In genomic region chr15:41568350-41569017, GRCh38 we compare ENCODE assay signal across 1 cellular context.
TF ChIP-seq lines count a peak whose summit lies in the region.

No MANE protein-coding gene starts in this region.

TF ChIP-seq in HepG2, 621 proteins besides CTCF, POLR2A, EP300 and RAD21 (continued from another document and continues in another):
- TF ChIP-seq ATF2 (CRISPR knock-in tag; IDR thresholded peaks at IDR 0.05) (no peak), NCOA1 (CRISPR knock-in tag; IDR thresholded peaks at IDR 0.05) (peak; percentile 63; the same call in 1 of the 2 replicates), ZNF333 (CRISPR knock-in tag; IDR thresholded peaks at IDR 0.05; ENCODE audit: borderline replicate concordance) (no peak), SYNCRIP (IDR thresholded peaks at IDR 0.05; ENCODE audit: insufficient read depth, low read depth, low read length) (no peak), ZNF614 (CRISPR knock-in tag; IDR thresholded peaks at IDR 0.05; ENCODE audit: borderline replicate concordance) (peak; percentile 72; the same call in 1 of the 2 replicates), PAXIP1 (CRISPR knock-in tag; conservative IDR thresholded peaks at IDR 0.05) (peak; percentile 98), ZSCAN9 (CRISPR knock-in tag; IDR thresholded peaks at IDR 0.05; ENCODE audit: borderline replicate concordance) (no peak), ZFY (CRISPR knock-in tag; IDR thresholded peaks at IDR 0.05) (peak; percentile 41; the same call in 1 of the 2 replicates), ZNF329 (CRISPR knock-in tag; IDR thresholded peaks at IDR 0.05; ENCODE audit: low read depth) (peak; percentile 50; the same call in 1 of the 2 replicates), ZNF264 (CRISPR knock-in tag; IDR thresholded peaks at IDR 0.05) (peak; percentile 64; the same call in 1 of the 2 replicates), ZFP36L2 (CRISPR knock-in tag; IDR thresholded peaks at IDR 0.05) (no peak), HHEX (CRISPR knock-in tag; IDR thresholded peaks at IDR 0.05) (0 out of 2 replicates have a peak, but pooled peaks have one; percentile 3), ZNF792 (CRISPR knock-in tag; IDR thresholded peaks at IDR 0.05) (peak; percentile 82), ZSCAN31 (CRISPR knock-in tag; IDR thresholded peaks at IDR 0.05; ENCODE audit: low read depth) (peak; percentile 73; the same call in 1 of the 2 replicates), ZNF83 (CRISPR knock-in tag; IDR thresholded peaks at IDR 0.05; ENCODE audit: borderline replicate concordance) (no peak), ZNF607 (CRISPR knock-in tag; IDR thresholded peaks at IDR 0.05; ENCODE audit: borderline replicate concordance) (no peak), KDM6A (CRISPR knock-in tag; IDR thresholded peaks at IDR 0.05; ENCODE audit: low read depth) (peak; percentile 99), SRSF4 (IDR thresholded peaks at IDR 0.05; ENCODE audit: low read depth, low read length, poor library complexity, severe bottlenecking) (no peak), SIX4 (CRISPR knock-in tag; IDR thresholded peaks at IDR 0.05) (no peak), SIX1 (CRISPR knock-in tag; IDR thresholded peaks at IDR 0.05; ENCODE audit: borderline replicate concordance) (peak; percentile 70; the same call in 1 of the 2 replicates), ZNF138 (CRISPR knock-in tag; IDR thresholded peaks at IDR 0.05; ENCODE audit: low read depth) (no peak), ZNF20 (CRISPR knock-in tag; IDR thresholded peaks at IDR 0.05) (no peak), ELF1 (CRISPR knock-in tag; IDR thresholded peaks at IDR 0.05) (peak; percentile 42; the same call in 1 of the 2 replicates), ZNF354B (CRISPR knock-in tag; IDR thresholded peaks at IDR 0.05) (no peak), POGK (CRISPR knock-in tag; conservative IDR thresholded peaks at IDR 0.05) (0 out of 2 replicates have a peak, but pooled peaks have one; percentile 54), E2F5 (CRISPR knock-in tag; conservative IDR thresholded peaks at IDR 0.05) (no peak), TMF1 (CRISPR knock-in tag; IDR thresholded peaks at IDR 0.05; ENCODE audit: low read depth) (no peak), ZFP36L1 (CRISPR knock-in tag; IDR thresholded peaks at IDR 0.05) (no peak), PBX2 (CRISPR knock-in tag; IDR thresholded peaks at IDR 0.05) (no peak), TFDP2 (CRISPR knock-in tag; IDR thresholded peaks at IDR 0.05) (0 out of 2 replicates have a peak, but pooled peaks have one; percentile 36), ARNTL (CRISPR knock-in tag; IDR thresholded peaks at IDR 0.05) (0 out of 2 replicates have a peak, but pooled peaks have one; percentile 29), ZNF841 (CRISPR knock-in tag; IDR thresholded peaks at IDR 0.05; ENCODE audit: borderline replicate concordance) (no peak), MBD4 (IDR thresholded peaks at IDR 0.05; ENCODE audit: borderline replicate concordance, low read length) (no peak), ZNF883 (CRISPR knock-in tag; IDR thresholded peaks at IDR 0.05; ENCODE audit: not compliant biosample characterization) (no peak), ARNT (IDR thresholded peaks at IDR 0.05) (no peak), ZNF446 (CRISPR knock-in tag; IDR thresholded peaks at IDR 0.05) (no peak), ZNF367 (CRISPR knock-in tag; IDR thresholded peaks at IDR 0.05; ENCODE audit: borderline replicate concordance) (no peak), HES4 (CRISPR knock-in tag; IDR thresholded peaks at IDR 0.05; ENCODE audit: borderline replicate concordance) (no peak), MBNL3 (CRISPR knock-in tag; conservative IDR thresholded peaks at IDR 0.05) (no peak), USF2 (IDR thresholded peaks at IDR 0.05; ENCODE audit: low read depth, low read length) (no peak), USF2 (CRISPR knock-in tag; IDR thresholded peaks at IDR 0.05; ENCODE audit: borderline replicate concordance) (no peak), DZIP1 (CRISPR knock-in tag; IDR thresholded peaks at IDR 0.05) (no peak), HNRNPL (IDR thresholded peaks at IDR 0.05; ENCODE audit: low read depth, low read length) (0 out of 2 replicates have a peak, but pooled peaks have one; percentile 25), ARNT2 (CRISPR knock-in tag; IDR thresholded peaks at IDR 0.05; ENCODE audit: low read depth) (0 out of 2 replicates have a peak, but pooled peaks have one; percentile 61), ZNF10 (CRISPR knock-in tag; IDR thresholded peaks at IDR 0.05; ENCODE audit: borderline replicate concordance, low read depth) (no peak), GRHL1 (CRISPR knock-in tag; conservative IDR thresholded peaks at IDR 0.05) (no peak), BRD4 (CRISPR knock-in tag; IDR thresholded peaks at IDR 0.05) (no peak; the same call in 1 of the 2 replicates), STAT5B (CRISPR knock-in tag; IDR thresholded peaks at IDR 0.05) (no peak), ZNF496 (CRISPR knock-in tag; IDR thresholded peaks at IDR 0.05; ENCODE audit: insufficient replicate concordance) (no peak), TCF7 (IDR thresholded peaks at IDR 0.05; ENCODE audit: low read depth) (peak; percentile 46; the same call in 1 of the 2 replicates), MTF2 (CRISPR knock-in tag; IDR thresholded peaks at IDR 0.05; ENCODE audit: borderline replicate concordance) (no peak), ZEB1 (IDR thresholded peaks at IDR 0.05; ENCODE audit: insufficient replicate concordance, low read depth) (no peak), ATF7-NPFF (CRISPR knock-in tag; IDR thresholded peaks at IDR 0.05; ENCODE audit: low read depth) (no peak; the same call in none of the 2 replicates)
